1 cellular context compared by ENCODE assay signal in genomic region chr17:45951941-45952340, GRCh38.
TF ChIP-seq lines count a peak whose summit lies in the region.

No MANE protein-coding gene starts in this region.

TF ChIP-seq in K562, 482 proteins besides CTCF, POLR2A, EP300 and RAD21 (continued from another document and continues in another):
- TF ChIP-seq RNF219 (CRISPR knock-in tag; IDR thresholded peaks at IDR 0.05): no peak
- TF ChIP-seq KAT2B (IDR thresholded peaks at IDR 0.05; ENCODE audit: low read depth, low read length): no peak
- no peak for TF ChIP-seq ZNF121 (CRISPR knock-in tag; conservative IDR thresholded peaks at IDR 0.05)
- no peak for TF ChIP-seq SLC30A9 (CRISPR knock-in tag; IDR thresholded peaks at IDR 0.05)
- TF ChIP-seq ZKSCAN8 (CRISPR knock-in tag; IDR thresholded peaks at IDR 0.05): peak; percentile 41; the same call in 1 of the 2 replicates
- no peak for TF ChIP-seq NR3C1 (CRISPR knock-in tag; IDR thresholded peaks at IDR 0.05)
- no peak for TF ChIP-seq RBM14 (IDR thresholded peaks at IDR 0.05; ENCODE audit: borderline replicate concordance, insufficient read depth, low read depth, low read length)
- no peak for TF ChIP-seq ZNF212 (CRISPR knock-in tag; IDR thresholded peaks at IDR 0.05)
- TF ChIP-seq MLLT1 (IDR thresholded peaks at IDR 0.05): no peak
- no peak for TF ChIP-seq MAZ (CRISPR knock-in tag; conservative IDR thresholded peaks at IDR 0.05 in 1 of 2, IDR thresholded peaks at IDR 0.05 in 1 of 2)
- no peak for TF ChIP-seq ZBTB12 (CRISPR knock-in tag; IDR thresholded peaks at IDR 0.05)
- no peak for TF ChIP-seq HMG20B (CRISPR knock-in tag; IDR thresholded peaks at IDR 0.05)
- TF ChIP-seq BRD9 (IDR thresholded peaks at IDR 0.05; ENCODE audit: low read depth, partially characterized antibody): no peak
- no peak for TF ChIP-seq MXD1 (CRISPR knock-in tag; IDR thresholded peaks at IDR 0.05; ENCODE audit: borderline replicate concordance, poor library complexity, severe bottlenecking)
- no peak for TF ChIP-seq PRPF4 (IDR thresholded peaks at IDR 0.05; ENCODE audit: insufficient read depth, low read depth, low read length, poor library complexity, severe bottlenecking)
- 0 out of 2 replicates have a peak, but pooled peaks have one; percentile 10 for TF ChIP-seq PKNOX1 (IDR thresholded peaks at IDR 0.05)
- TF ChIP-seq MECOM (CRISPR knock-in tag; IDR thresholded peaks at IDR 0.05): no peak
- TF ChIP-seq THAP7 (CRISPR knock-in tag; IDR thresholded peaks at IDR 0.05): no peak
- no peak; the same call in 1 of the 2 replicates for TF ChIP-seq CTBP1 (IDR thresholded peaks at IDR 0.05; ENCODE audit: borderline replicate concordance)
- TF ChIP-seq ZBTB2 (IDR thresholded peaks at IDR 0.05): no peak
- no peak for TF ChIP-seq PHF20 (IDR thresholded peaks at IDR 0.05; ENCODE audit: partially characterized antibody)
- TF ChIP-seq TFAM (CRISPR knock-in tag; conservative IDR thresholded peaks at IDR 0.05): no peak
- TF ChIP-seq BMI1 (IDR thresholded peaks at IDR 0.05; ENCODE audit: low read length): no peak
- no peak for TF ChIP-seq SP2 (IDR thresholded peaks at IDR 0.05; ENCODE audit: extremely low read depth, low read depth, low read length, poor library complexity, severe bottlenecking)
- no peak for TF ChIP-seq RBBP5 (IDR thresholded peaks at IDR 0.05; ENCODE audit: borderline replicate concordance, insufficient read depth, low read length, poor library complexity, severe bottlenecking)
- TF ChIP-seq ZZZ3 (IDR thresholded peaks at IDR 0.05): no peak
- TF ChIP-seq FOS (IDR thresholded peaks at IDR 0.05; ENCODE audit: extremely low read depth, insufficient read length): no peak
- no peak for TF ChIP-seq RBM15 (IDR thresholded peaks at IDR 0.05; ENCODE audit: insufficient read depth, low read length)
- TF ChIP-seq ZNF23 (CRISPR knock-in tag; IDR thresholded peaks at IDR 0.05): no peak
- TF ChIP-seq ARID1B (IDR thresholded peaks at IDR 0.05): peak; percentile 85
- TF ChIP-seq ZNF707 (CRISPR knock-in tag; conservative IDR thresholded peaks at IDR 0.05): no peak
- no peak for TF ChIP-seq NR2C2 (CRISPR knock-in tag; IDR thresholded peaks at IDR 0.05)
- no peak for TF ChIP-seq NR2C2 (tag; IDR thresholded peaks at IDR 0.05)
- peak; percentile 22; the same call in 1 of the 2 replicates for TF ChIP-seq ZNF311 (CRISPR knock-in tag; IDR thresholded peaks at IDR 0.05)
- TF ChIP-seq ZNF384 (IDR thresholded peaks at IDR 0.05; ENCODE audit: low read depth, low read length): no peak
- no peak for TF ChIP-seq ZKSCAN1 (IDR thresholded peaks at IDR 0.05; ENCODE audit: low read depth, low read length)
- no peak for TF ChIP-seq TAF9B (IDR thresholded peaks at IDR 0.05; ENCODE audit: partially characterized antibody)
- peak; percentile 85 for TF ChIP-seq NCOR1 (IDR thresholded peaks at IDR 0.05)
- TF ChIP-seq DDX20 (tag; IDR thresholded peaks at IDR 0.05; ENCODE audit: low read depth): no peak
- no peak for TF ChIP-seq MYBL2 (IDR thresholded peaks at IDR 0.05; ENCODE audit: low read depth)
- TF ChIP-seq MYBL2 (CRISPR knock-in tag; IDR thresholded peaks at IDR 0.05; ENCODE audit: borderline replicate concordance): no peak
- TF ChIP-seq E2F1 (CRISPR knock-in tag; IDR thresholded peaks at IDR 0.05): no peak
- no peak for TF ChIP-seq ZNF354B (CRISPR knock-in tag; IDR thresholded peaks at IDR 0.05)
- no peak for TF ChIP-seq PBX2 (CRISPR knock-in tag; IDR thresholded peaks at IDR 0.05; ENCODE audit: low read depth)
- TF ChIP-seq PBX2 (tag; conservative IDR thresholded peaks at IDR 0.05; ENCODE audit: low read depth): peak; percentile 39
- TF ChIP-seq NFIC (IDR thresholded peaks at IDR 0.05): peak; percentile 74
- no peak for TF ChIP-seq ZNF140 (CRISPR knock-in tag; IDR thresholded peaks at IDR 0.05)
- TF ChIP-seq ZNF395 (CRISPR knock-in tag; IDR thresholded peaks at IDR 0.05): 0 out of 2 replicates have a peak, but pooled peaks have one; percentile 20
- TF ChIP-seq ZNF586 (CRISPR knock-in tag; conservative IDR thresholded peaks at IDR 0.05): no peak
- no peak for TF ChIP-seq GTF3C2 (IDR thresholded peaks at IDR 0.05; ENCODE audit: borderline replicate concordance, extremely low read depth, insufficient read length)
- TF ChIP-seq ZNF134 (CRISPR knock-in tag; conservative IDR thresholded peaks at IDR 0.05): no peak
